8 cellular contexts compared by ENCODE assay signal in the genomic region with DNA sequence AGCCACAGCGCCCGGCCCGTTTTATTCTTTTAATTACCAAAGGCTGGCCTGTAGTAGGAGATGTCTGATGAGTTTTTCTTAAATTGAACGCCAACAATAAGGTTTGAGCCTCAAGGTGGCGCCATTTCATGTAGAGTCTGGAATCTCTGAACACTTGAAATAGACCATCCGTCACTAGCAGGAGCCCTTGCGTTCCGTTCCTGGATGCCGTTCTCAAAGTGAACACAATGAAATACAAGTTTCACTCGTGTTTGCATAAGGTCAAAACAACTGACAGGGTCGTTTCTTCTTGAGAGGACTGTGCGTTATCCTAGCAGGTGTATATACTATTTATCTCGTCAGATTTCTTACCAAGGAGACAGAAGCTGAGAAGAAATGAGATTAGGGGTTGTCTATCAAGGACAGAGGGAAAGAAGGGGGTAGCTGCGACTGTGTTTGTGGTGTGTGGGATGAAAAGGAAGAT. TPM values are rescaled to one million over a fixed set of nuclear protein-coding genes. Genes with fewer than 3 reads are reported as not detected.
DNase-seq lines count a peak whose midpoint lies in the region; ATAC-seq and TF ChIP-seq lines count a peak whose summit lies in the region.

No MANE protein-coding gene starts in this region.

- no peaks in the 10 kb centered on the region for H3K4me1 ChIP-seq in right cardiac atrium (ENCODE audit: control insufficient read depth, insufficient read depth, low read length)
- peaks cover 12 to 15% of the 10 kb centered on the region in 2 donors for H3K4me1 ChIP-seq in gastrocnemius medialis

- H3K27ac ChIP-seq in right cardiac atrium (ENCODE audit: low read length): no peak overlapping the region
- peak overlapping the region in 3 of 4 donors; percentile 39 to 49 (median 49) for H3K27ac ChIP-seq in gastrocnemius medialis

- intact Hi-C loops in right cardiac atrium (cut with DNase I) (loop anchor here in 3 of 4 donors (5.0 to 10.0 kb wide), 2 partner anchors 136 to 144 kb away; no protein-coding TSS in a partner anchor), gastrocnemius medialis (cut with DNase I; ENCODE audit: low total_unique reads) (loop anchor here (1.0 to 5.0 kb wide), 2 partner anchors 140 to 206 kb away; no protein-coding TSS in a partner anchor)

- H3K4me3 ChIP-seq in GM12865 (ENCODE audit: low read depth, low read length) (no peak overlapping the region), right cardiac atrium (ENCODE audit: low read length) (no peak overlapping the region), gastrocnemius medialis (peak overlapping the region in 1 of 4 donors; percentile 35)

- TF ChIP-seq CTCF in GM12865 (IDR thresholded peaks at IDR 0.05; ENCODE audit: insufficient read depth, low read depth, low read length, missing control alignments): peak; percentile 61
- peak; percentile 48 to 73 (median 59) for TF ChIP-seq CTCF in gastrocnemius medialis (IDR thresholded peaks at IDR 0.05 in 4 of 5, conservative IDR thresholded peaks at IDR 0.05 in 1 of 5)

- DNase-seq in GM12865 (ENCODE audit: low read depth) (peak; percentile 86), NCI-H187 (lab: John Stamatoyannopoulos, UW) (peak; percentile 78 to 87), T-helper 2 cell (peak in 4 of 5 experiments; percentile 21 to 74 (median 50)), amygdala (lab: John Stamatoyannopoulos, UW) (peak in 51 of 56 donors; percentile 2 to 94 (median 48)), right cardiac atrium (peak; percentile 65 to 87 (median 74)), gastrocnemius medialis (peak; percentile 38 to 72)

- WGBS in right cardiac atrium: 3% methylated on average over 14 of the region's 14 CpGs

- no peak for TF ChIP-seq POLR2A in gastrocnemius medialis (IDR thresholded peaks at IDR 0.05)

- no peaks in the 10 kb centered on the region for H3K27me3 ChIP-seq in right cardiac atrium (ENCODE audit: control insufficient read depth, insufficient read depth)
- no peaks in the 10 kb centered on the region for H3K27me3 ChIP-seq in gastrocnemius medialis

- ATAC-seq in right cardiac atrium: peak; percentile 73 to 83
- peak; percentile 78 to 83 for ATAC-seq in gastrocnemius medialis
- ATAC-seq in HG02571 (IDR thresholded peaks at IDR 0.05; ENCODE audit: unreplicated experiment): no peak
- no peak for ATAC-seq in GM19395 (IDR thresholded peaks at IDR 0.05; ENCODE audit: unreplicated experiment)

- H3K36me3 ChIP-seq in gastrocnemius medialis: no peaks in the 10 kb centered on the region

- H3K9me3 ChIP-seq in right cardiac atrium (ENCODE audit: control insufficient read depth, low read length) (no peaks in the 10 kb centered on the region), gastrocnemius medialis (no peaks in the 10 kb centered on the region)

- in situ Hi-C loops in gastrocnemius medialis (cut with MboI; ENCODE audit: low sequenced_read_pairs in 4 of 4): loop anchor here in 1 of 4 donors (10.0 kb wide), 1 partner anchor 144 kb away; no protein-coding TSS in a partner anchor

RNA-seq across cellular contexts. Expression of a gene that starts 18.7 kb away (rescaled TPM):
- total RNA-seq in right cardiac atrium (not detected), gastrocnemius medialis (not detected)
- polyA plus RNA-seq in right cardiac atrium: not detected

RNA-seq across cellular contexts. Expression of a gene that starts 37.2 kb away (rescaled TPM):
- not detected for total RNA-seq in right cardiac atrium
- polyA plus RNA-seq in right cardiac atrium: not detected
- not detected for total RNA-seq in gastrocnemius medialis

RNA-seq across cellular contexts. Expression of a gene that starts 47.5 kb away (rescaled TPM):
- total RNA-seq in right cardiac atrium (10 to 100 TPM; 15.1 to 24.4 (median 19.7) TPM), gastrocnemius medialis (10 to 100 TPM in 2 of 4 donors, 1 to 10 TPM in 2; 6.3 to 18.7 (median 13.7) TPM)
- 3.6 TPM for polyA plus RNA-seq in right cardiac atrium

Comparison
In these comparisons a context has a peak if more than half of its experiments do, and no peak if none do; other contexts are left out.
1. ATAC-seq: peak in right cardiac atrium (2 of 2) and gastrocnemius medialis (2 of 2); none in HG02571 (single experiment) and GM19395 (single experiment).
2. Peak in every context shown above with its lines, with median percentiles within 50 percentile points of each other: DNase-seq.